ENCODE assay signal across 7 cellular contexts in the genomic region with DNA sequence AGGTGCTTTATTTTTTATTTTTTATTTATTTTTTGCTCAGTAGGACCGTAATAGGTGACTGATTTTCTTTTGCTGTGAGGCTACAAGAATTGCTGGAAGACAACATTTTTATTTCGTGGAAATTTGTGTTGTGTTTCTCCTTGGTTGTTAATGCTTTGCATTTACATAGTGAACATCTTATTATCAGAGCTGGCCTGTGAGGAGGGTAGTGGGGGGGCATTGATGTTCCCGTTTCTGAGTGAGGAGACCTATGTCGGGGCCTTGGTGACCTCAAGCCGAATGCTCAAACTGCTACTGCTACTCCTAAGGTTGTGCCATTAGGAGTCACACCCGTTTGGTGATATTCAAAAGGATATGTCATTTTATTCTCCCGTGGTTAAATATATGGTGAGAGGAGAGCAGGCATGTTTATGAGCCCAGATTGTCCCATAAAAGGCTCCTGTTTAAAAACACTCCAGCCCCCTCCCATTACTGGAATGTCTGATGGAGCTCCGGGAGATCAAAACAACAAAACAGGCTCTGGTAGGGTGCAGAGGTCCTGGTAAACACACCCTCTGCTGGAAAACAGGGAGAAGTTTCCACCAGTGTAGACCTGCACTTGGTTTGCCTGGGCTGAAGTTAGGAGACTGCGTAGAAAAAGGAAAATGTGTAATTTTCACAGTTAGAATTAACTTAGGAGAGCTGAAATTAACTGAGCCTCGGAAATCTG. TPM values are rescaled to one million over a fixed set of nuclear protein-coding genes. Genes with fewer than 3 reads are reported as not detected.
DNase-seq lines count a peak whose midpoint lies in the region; ATAC-seq and TF ChIP-seq lines count a peak whose summit lies in the region.

No MANE protein-coding gene starts in this region.

- H3K9me3 ChIP-seq in smooth muscle cell (replicated peaks; ENCODE audit: low read depth) (no peaks in the 10 kb centered on the region), transverse colon (no peaks in the 10 kb centered on the region), aorta (ENCODE audit: control insufficient read depth, low read length) (no peaks in the 10 kb centered on the region)

- peak overlapping the region; percentile 6 for H3K9ac ChIP-seq in smooth muscle cell (ENCODE audit: low read depth)

- intact Hi-C loops in transverse colon (cut with DNase I; ENCODE audit: low total_unique reads) (loop anchor here (5.0 kb wide), 2 partner anchors 327 to 1037 kb away; no protein-coding TSS in a partner anchor), aorta (cut with DNase I) (loop anchor here (5.0 to 10.0 kb wide), 7 partner anchors 532 to 1860 kb away; a partner anchor contains a TSS)

- H3K4me3 ChIP-seq in HFF-Myc (replicated peaks; ENCODE audit: low read depth, low read length) (peak overlapping the region; percentile 85), smooth muscle cell (peak overlapping the region; percentile 89), transverse colon (peak overlapping the region in 2 of 4 donors; percentile 19 to 56), aorta (ENCODE audit: low read length in 2 of 2) (peak overlapping the region in 1 of 2 donors; percentile 56)

- WGBS in smooth muscle cell (ENCODE audit: low lambda C conversion rate), result 29% methylated on average over 10 of the region's 10 CpGs
- WGBS in transverse colon (ENCODE audit: low coverage in 1 of 2), 2 donors, result 10 to 19% methylated on average over 6 to 10 of the region's 10 CpGs
- 18% methylated on average over 10 of the region's 10 CpGs for WGBS in aorta, 2 donors

- peaks cover 99% of the 10 kb centered on the region for H3K79me2 ChIP-seq in smooth muscle cell (ENCODE audit: low read depth)

- no peak overlapping the region for H3K27ac ChIP-seq in foreskin keratinocyte
- peak overlapping the region; percentile 79 for H3K27ac ChIP-seq in smooth muscle cell (ENCODE audit: low read depth)
- peak overlapping the region in 2 of 4 donors; percentile 36 to 67 for H3K27ac ChIP-seq in transverse colon
- H3K27ac ChIP-seq in aorta (ENCODE audit: low read depth in 1 of 2, low read length in 2 of 2), result no peak overlapping the region

- ATAC-seq in foreskin keratinocyte (no peak), aorta (ENCODE audit: low FRiP score) (no peak)

- H3K4me1 ChIP-seq in foreskin keratinocyte, result no peaks in the 10 kb centered on the region
- H3K4me1 ChIP-seq in smooth muscle cell (ENCODE audit: low read depth), result peaks cover 6% of the 10 kb centered on the region
- peaks cover 4 to 48% (median 29%) of the 10 kb centered on the region in 4 donors for H3K4me1 ChIP-seq in transverse colon
- H3K4me1 ChIP-seq in aorta (ENCODE audit: control insufficient read depth in 1 of 2, insufficient read depth in 2 of 2, low read length in 2 of 2), result no peaks in the 10 kb centered on the region

- in situ Hi-C loops in transverse colon (cut with MboI; ENCODE audit: low pct_ligation_motif_present in 1 of 4, low pct_unique_long_range_greater_than_20kb in 1 of 4, low sequenced_read_pairs in 3 of 4), result loop anchor here in 3 of 4 donors (10.0 to 25.0 kb wide), 5 partner anchors 522 to 1222 kb away; a partner anchor contains a TSS

- no peak for TF ChIP-seq POLR2A in transverse colon (IDR thresholded peaks at IDR 0.05)

- H2AFZ ChIP-seq in smooth muscle cell (ENCODE audit: low read depth), result no peak overlapping the region

- peaks cover 98% of the 10 kb centered on the region for H4K20me1 ChIP-seq in smooth muscle cell (ENCODE audit: low read depth)

- TF ChIP-seq EP300 in transverse colon (IDR thresholded peaks at IDR 0.05; ENCODE audit: low read depth), result no peak

- no peak for DNase-seq in HFF-Myc (ENCODE audit: extremely low read depth, low read depth)
- peak; percentile 15 for DNase-seq in SK-N-DZ (ENCODE audit: low spot score)
- DNase-seq in foreskin keratinocyte, result no peak
- no peak for DNase-seq in smooth muscle cell (lab: John Stamatoyannopoulos, UW; ENCODE audit: unreplicated experiment)
- DNase-seq in transverse colon, result no peak
- DNase-seq in NCI-H1436 treated with DMSO at 0.1 percent for 48 hours (lab: John Stamatoyannopoulos, UW), result no peak
- DNase-seq in aorta, result no peak

- H3K27me3 ChIP-seq in foreskin keratinocyte (peaks cover 47% of the 10 kb centered on the region), smooth muscle cell (ENCODE audit: low read depth) (no peaks in the 10 kb centered on the region), transverse colon (peaks cover 63% of the 10 kb centered on the region), aorta (ENCODE audit: control insufficient read depth in 1 of 2, insufficient read depth in 2 of 2, low read length in 1 of 2) (no peaks in the 10 kb centered on the region)

- peaks cover 4% of the 10 kb centered on the region for H3F3A ChIP-seq in smooth muscle cell (ENCODE audit: low read depth)

- H3K36me3 ChIP-seq in smooth muscle cell (ENCODE audit: low read depth), result no peaks in the 10 kb centered on the region
- no peaks in the 10 kb centered on the region for H3K36me3 ChIP-seq in transverse colon
- H3K36me3 ChIP-seq in aorta (ENCODE audit: control insufficient read depth in 1 of 2, insufficient read depth in 2 of 2, low read length in 1 of 2), result no peaks in the 10 kb centered on the region

- TF ChIP-seq CTCF in HFF-Myc (IDR thresholded peaks at IDR 0.05; ENCODE audit: low read depth, low read length, missing control alignments), result no peak
- peak; percentile 17 for TF ChIP-seq CTCF in foreskin keratinocyte (conservative IDR thresholded peaks at IDR 0.05)
- no peak for TF ChIP-seq CTCF in smooth muscle cell (IDR thresholded peaks at IDR 0.05; ENCODE audit: borderline replicate concordance, insufficient read depth, poor library complexity, severe bottlenecking)
- peak in 1 of 5 experiments; percentile 2 for TF ChIP-seq CTCF in transverse colon (IDR thresholded peaks at IDR 0.05)

- H3K4me2 ChIP-seq in smooth muscle cell, result peak overlapping the region; percentile 82

RNA-seq across cellular contexts. Expression of a gene that starts 5.6 kb away (rescaled TPM):
- 9.1 and 11.6 TPM in 2 replicates for polyA plus RNA-seq in SK-N-DZ (2014; cell fraction: cytosol; rRNA removed)
- polyA plus RNA-seq in SK-N-DZ (2014; cell fraction: nucleus; rRNA removed), result 13.5 and 17.6 TPM in 2 replicates
- 0.07 TPM in 1 of 2 replicates, not detected in the other for total RNA-seq in foreskin keratinocyte
- not detected in 2 replicates for polyA plus RNA-seq in foreskin keratinocyte
- total RNA-seq in smooth muscle cell, result 281 and 311 TPM in 2 replicates
- polyA plus RNA-seq in smooth muscle cell, result 111 and 112 TPM in 2 replicates
- 100 to 1,000 TPM in 1 of 4 donors, 10 to 100 TPM in 3; 20.6 to 190 (median 65.5) TPM for total RNA-seq in transverse colon
- total RNA-seq in aorta, result 100 to 1,000 TPM; 167 to 297 TPM
- 100 to 1,000 TPM in 1 of 2 donors, 10 to 100 TPM in 1; 14.5 to 109 TPM for polyA plus RNA-seq in aorta

Comparison
In these comparisons a context has a peak if more than half of its experiments do, and no peak if none do; other contexts are left out.
1. RNA of a gene that starts 5.6 kb away (total RNA-seq): 167 to 297 TPM in aorta, 281 to 311 TPM in smooth muscle cell and 20.6 to 190 TPM in transverse colon; 0.07 TPM in foreskin keratinocyte; every median in the first group is over 10 times any median in the second.